In genomic region chr9:133160742-133161541, GRCh38 we compare ENCODE assay signal across 8 cellular contexts. TPM values are rescaled to one million over a fixed set of nuclear protein-coding genes. Genes with fewer than 3 reads are reported as not detected.
DNase-seq lines count a peak whose midpoint lies in the region; ATAC-seq and TF ChIP-seq lines count a peak whose summit lies in the region.

No MANE protein-coding gene starts in this region.

- H3K9me3 ChIP-seq in SU-DHL-6 (ENCODE audit: insufficient read depth, low read length), result no peaks in the 10 kb centered on the region
- H3K9me3 ChIP-seq in lower lobe of right lung, result no peaks in the 10 kb centered on the region
- H3K9me3 ChIP-seq in tibial nerve, result no peaks in the 10 kb centered on the region

- H3K4me3 Mint-ChIP-seq in dendritic cell treated with granulocyte-macrophage colony-stimulating factor and Interleukin-4, amounts not matched to agents 40 ng/mL and 50 ng/mL, for 4 days, result peak overlapping the region; percentile 13

- H3K27me3 Mint-ChIP-seq in dendritic cell treated with granulocyte-macrophage colony-stimulating factor and Interleukin-4, amounts not matched to agents 40 ng/mL and 50 ng/mL, for 4 days, result peaks cover 9% of the 10 kb centered on the region

- H3K27me3 ChIP-seq in SU-DHL-6 (ENCODE audit: low read length), result no peaks in the 10 kb centered on the region
- H3K27me3 ChIP-seq in lower lobe of right lung (ENCODE audit: low read depth), result no peaks in the 10 kb centered on the region
- H3K27me3 ChIP-seq in tibial nerve, result peaks cover 0 to 5% of the 10 kb centered on the region in 2 donors

- H3K9me3 Mint-ChIP-seq in dendritic cell treated with granulocyte-macrophage colony-stimulating factor and Interleukin-4, amounts not matched to agents 40 ng/mL and 50 ng/mL, for 4 days, result no peaks in the 10 kb centered on the region

- H3K79me2 ChIP-seq in SU-DHL-6 (ENCODE audit: insufficient read depth, low read length), result no peaks in the 10 kb centered on the region

- H3K36me3 ChIP-seq in SU-DHL-6 (ENCODE audit: low read length) (no peaks in the 10 kb centered on the region), lower lobe of right lung (peaks cover 13% of the 10 kb centered on the region), tibial nerve (peaks cover 0 to 18% (median 0%) of the 10 kb centered on the region in 3 donors)

- peaks cover 28% of the 10 kb centered on the region for H3K4me1 ChIP-seq in lower lobe of right lung
- peaks cover 0 to 41% (median 9%) of the 10 kb centered on the region in 4 donors for H3K4me1 ChIP-seq in tibial nerve

- H2AFZ ChIP-seq in SU-DHL-6 (ENCODE audit: low read depth, low read length, severe bottlenecking), result no peak overlapping the region

- TF ChIP-seq POLR2A in tibial nerve (IDR thresholded peaks at IDR 0.05), result no peak

- TF ChIP-seq CTCF in LNCaP clone FGC (IDR thresholded peaks at IDR 0.05; ENCODE audit: control insufficient read depth, extremely low read depth, insufficient read depth), result peak; percentile 62
- peak; percentile 58 for TF ChIP-seq CTCF in SU-DHL-6 (IDR thresholded peaks at IDR 0.05; ENCODE audit: insufficient read depth, low read length, poor library complexity, severe bottlenecking)
- TF ChIP-seq CTCF in lower lobe of right lung (IDR thresholded peaks at IDR 0.05), result peak; percentile 74
- TF ChIP-seq CTCF in tibial nerve (IDR thresholded peaks at IDR 0.05), result peak; percentile 60 to 82 (median 80)

- intact Hi-C loops in dendritic cell treated with granulocyte-macrophage colony-stimulating factor and Interleukin-4, amounts not matched to agents 40 ng/mL and 50 ng/mL, for 4 days (cut with micrococcal nuclease), result no loop called here
- intact Hi-C loops in lower lobe of right lung (cut with DNase I), result no loop called here

- WGBS in tibial nerve, 2 donors, result 57 to 62% methylated on average over 9 of the region's 9 CpGs

- H4K20me1 ChIP-seq in SU-DHL-6 (ENCODE audit: low read depth, low read length), result no peaks in the 10 kb centered on the region

- H3K36me3 Mint-ChIP-seq in dendritic cell treated with granulocyte-macrophage colony-stimulating factor and Interleukin-4, amounts not matched to agents 40 ng/mL and 50 ng/mL, for 4 days (ENCODE audit: low read depth), result peaks cover 78% of the 10 kb centered on the region

- H3K4me3 ChIP-seq in LNCaP clone FGC (ENCODE audit: low read depth, low read length), result no peak overlapping the region
- no peak overlapping the region for H3K4me3 ChIP-seq in SU-DHL-6 (ENCODE audit: insufficient read depth, low read length, poor library complexity, severe bottlenecking)
- no peak overlapping the region for H3K4me3 ChIP-seq in lower lobe of right lung
- no peak overlapping the region for H3K4me3 ChIP-seq in tibial nerve

- DNase-seq in NOMO-1 (lab: John Stamatoyannopoulos, UW; ENCODE audit: unreplicated experiment in 2 of 2) (peak; percentile 26 to 48), NOMO-1 treated with dmso at 0.1 percent for 144 hours (lab: John Stamatoyannopoulos, UW; ENCODE audit: unreplicated experiment) (no peak), LNCaP clone FGC (ENCODE audit: low read depth) (peak; percentile 36), lower lobe of right lung (peak; percentile 82), tibial nerve (ENCODE audit: low spot score in 2 of 2) (peak; percentile 63 to 80)

- no peak overlapping the region for H3K9ac ChIP-seq in SU-DHL-6 (ENCODE audit: low read length)

- no peaks in the 10 kb centered on the region for H3F3A ChIP-seq in SU-DHL-6 (ENCODE audit: insufficient read depth)

- H3K27ac ChIP-seq in SU-DHL-6 (ENCODE audit: low read depth, low read length), result no peak overlapping the region
- no peak overlapping the region for H3K27ac ChIP-seq in lower lobe of right lung
- H3K27ac ChIP-seq in tibial nerve, result peak overlapping the region in 3 of 4 donors; percentile 63 to 78 (median 65)

- no peak overlapping the region for H3K27ac Mint-ChIP-seq in dendritic cell treated with granulocyte-macrophage colony-stimulating factor and Interleukin-4, amounts not matched to agents 40 ng/mL and 50 ng/mL, for 4 days

- H3K4me1 Mint-ChIP-seq in dendritic cell treated with granulocyte-macrophage colony-stimulating factor and Interleukin-4, amounts not matched to agents 40 ng/mL and 50 ng/mL, for 4 days (ENCODE audit: low read depth), result peaks cover 71% of the 10 kb centered on the region

- H3K9me2 ChIP-seq in SU-DHL-6 (replicated peaks; ENCODE audit: insufficient read depth, low read length), result no peaks in the 10 kb centered on the region

- TF ChIP-seq EP300 in tibial nerve (IDR thresholded peaks at IDR 0.05), result peak; percentile 74 to 87

- peak; percentile 84 to 88 for ATAC-seq in lower lobe of right lung
- no peak for ATAC-seq in HG03460 (IDR thresholded peaks at IDR 0.05; ENCODE audit: unreplicated experiment)

- no peak overlapping the region for H3K4me2 ChIP-seq in SU-DHL-6 (ENCODE audit: low read depth, low read length, poor library complexity, severe bottlenecking)

RNA-seq across cellular contexts. Expression of gene GBGT1, which starts 2.8 kb away (rescaled TPM):
- total RNA-seq in lower lobe of right lung (38.5 TPM), tibial nerve (10 to 100 TPM; 15.3 to 63.3 (median 36.8) TPM)

RNA-seq across cellular contexts. Expression of gene RALGDS, which starts 39.9 kb away (rescaled TPM):
- total RNA-seq in lower lobe of right lung (71.1 TPM), tibial nerve (10 to 100 TPM; 34.5 to 60.0 (median 48.7) TPM)

RNA-seq across cellular contexts. Expression of gene OBP2B, which starts 48.1 kb away (rescaled TPM):
- total RNA-seq in lower lobe of right lung (not detected), tibial nerve (not detected)

Comparison
In these comparisons a context has a peak if more than half of its experiments do, and no peak if none do; other contexts are left out.
1. H3K27ac ChIP-seq: peak in tibial nerve (3 of 4); none in SU-DHL-6 (single experiment) and lower lobe of right lung (single experiment).
2. Peak in every context shown above with its lines, with median percentiles within 50 percentile points of each other: CTCF ChIP-seq.